ENCODE assay signal across 28 cellular contexts in genomic region chr6:120924214-120924613, GRCh38.
"Had no signal": no experiment of that assay in that cellular context is flagged by ENCODE, and none has a peak within 500 bp of the region (broad histone marks: within the 10 kb centered on the region; RNA-seq: fewer than 3 reads in every experiment).

No MANE protein-coding gene starts in this region.

- H3K27me3 Mint-ChIP-seq: stimulated activated memory B cell treated with anti-CD40 and anti-IgM and Interleukin-4, amounts not matched to agents 10 μg/mL and 1 μg/mL and 100 μg/mL, for 72 hours; stimulated activated naive CD8-positive, alpha-beta T cell treated with anti-CD3 and anti-CD28 coated beads, Interleukin-15, amount 100 ng/mL, for 72 hours; stimulated activated naive CD8-positive, alpha-beta T cell treated with anti-CD3 and anti-CD28 coated beads, Interleukin-15, Interleukin-2, amounts not matched to agents 100 ng/mL and 50 ng/mL, for 24 hours had no signal

- H3K9me3 ChIP-seq: stomach, suprapubic skin, testis, thoracic aorta, thyroid gland, tibial artery, tibial nerve, transverse colon, upper lobe of left lung, upper lobe of right lung, uterus, vagina had no signal

- H3K27ac Mint-ChIP-seq: stimulated activated effector memory CD8-positive, alpha-beta T cell treated with anti-CD3 and anti-CD28 coated beads, Interleukin-12 subunit alpha, Interleukin-12 subunit beta, amount 100 ng/mL, for 72 hours; stimulated activated memory B cell treated with anti-CD40 and anti-IgM and Interleukin-4, amounts not matched to agents 10 μg/mL and 1 μg/mL and 100 μg/mL, for 72 hours; stimulated activated naive B cell treated with anti-CD40 and anti-IgM and Interleukin-4, amounts not matched to agents 10 μg/mL and 1 μg/mL and 100 μg/mL, for 72 hours; stimulated activated naive CD8-positive, alpha-beta T cell treated with anti-CD3 and anti-CD28 coated beads, Interleukin-15, amount 100 ng/mL, for 72 hours; stimulated activated naive CD8-positive, alpha-beta T cell treated with anti-CD3 and anti-CD28 coated beads, Interleukin-15, Interleukin-2, amounts not matched to agents 100 ng/mL and 50 ng/mL, for 24 hours; type B pancreatic cell had no signal

- H3K36me3 ChIP-seq: stomach, suprapubic skin, thoracic aorta, thyroid gland, tibial artery, tibial nerve, transverse colon, upper lobe of left lung, upper lobe of right lung, uterus, vagina had no signal

- H3K36me3 Mint-ChIP-seq: stimulated activated effector memory CD8-positive, alpha-beta T cell treated with anti-CD3 and anti-CD28 coated beads, Interleukin-12 subunit alpha, Interleukin-12 subunit beta, amount 100 ng/mL, for 72 hours; stimulated activated memory B cell treated with anti-CD40 and anti-IgM and Interleukin-4, amounts not matched to agents 10 μg/mL and 1 μg/mL and 100 μg/mL, for 72 hours; stimulated activated naive B cell treated with anti-CD40 and anti-IgM and Interleukin-4, amounts not matched to agents 10 μg/mL and 1 μg/mL and 100 μg/mL, for 72 hours; type B pancreatic cell had no signal

- H3K4me3 ChIP-seq: stomach, suprapubic skin, testis, thoracic aorta, thyroid gland, tibial artery, tibial nerve, transverse colon, upper lobe of left lung, upper lobe of right lung, uterus, vagina had no signal

- H3K27ac ChIP-seq: stomach, suprapubic skin, testis, thoracic aorta, thyroid gland, tibial artery, tibial nerve, transverse colon, upper lobe of left lung, upper lobe of right lung, uterus, vagina had no signal

- H3K4me1 ChIP-seq: stomach, suprapubic skin, testis, thyroid gland, tibial artery, tibial nerve, transverse colon, upper lobe of left lung, upper lobe of right lung, uterus, vagina had no signal

- H3K9me3 Mint-ChIP-seq: stimulated activated naive CD8-positive, alpha-beta T cell treated with anti-CD3 and anti-CD28 coated beads, Interleukin-15, Interleukin-2, amounts not matched to agents 100 ng/mL and 50 ng/mL, for 24 hours had no signal

- H3K4me1 Mint-ChIP-seq: stimulated activated effector memory CD8-positive, alpha-beta T cell treated with anti-CD3 and anti-CD28 coated beads, Interleukin-12 subunit alpha, Interleukin-12 subunit beta, amount 100 ng/mL, for 72 hours; stimulated activated memory B cell treated with anti-CD40 and anti-IgM and Interleukin-4, amounts not matched to agents 10 μg/mL and 1 μg/mL and 100 μg/mL, for 72 hours; stimulated activated naive B cell treated with anti-CD40 and anti-IgM and Interleukin-4, amounts not matched to agents 10 μg/mL and 1 μg/mL and 100 μg/mL, for 72 hours; stimulated activated naive CD8-positive, alpha-beta T cell treated with anti-CD3 and anti-CD28 coated beads, Interleukin-15, amount 100 ng/mL, for 72 hours had no signal

- DNase-seq: stimulated activated CD4-positive, alpha-beta T cell treated with anti-CD3 and anti-CD28 coated beads, Interleukin-2, amount 100 ng/mL, for 48 hours; stimulated activated CD4-positive, alpha-beta T cell treated with anti-CD3 and anti-CD28 coated beads, Interleukin-4, amount 100 ng/mL, for 1 hour; stimulated activated CD4-positive, alpha-beta T cell treated with anti-CD3 and anti-CD28 coated beads, Interleukin-4, amount 100 ng/mL, for 24 hours; stimulated activated CD4-positive, alpha-beta T cell treated with anti-CD3 and anti-CD28 coated beads, Interleukin-4, amount 100 ng/mL, for 4 hours; stimulated activated CD8-positive, alpha-beta memory T cell treated with anti-CD3 and anti-CD28 coated beads, Interleukin-4, amount 100 ng/mL, for 48 hours; stimulated activated naive B cell treated with anti-CD40 and anti-IgM and Interleukin-4, amounts not matched to agents 10 μg/mL and 1 μg/mL and 100 μg/mL, for 72 hours; stimulated activated naive CD4-positive, alpha-beta T cell; stimulated activated naive CD4-positive, alpha-beta T cell treated with Interleukin-2 at 50 U/mL for 16 hours; stimulated activated naive CD8-positive, alpha-beta T cell treated with anti-CD3 and anti-CD28 coated beads, Interleukin-15, amount 100 ng/mL, for 72 hours; stimulated activated naive CD8-positive, alpha-beta T cell treated with anti-CD3 and anti-CD28 coated beads, Interleukin-15, Interleukin-2, amounts not matched to agents 100 U/mL and 50 U/mL, for 24 hours; stomach; substantia nigra; testis; thyroid gland; tibial artery; transverse colon; trophoblast cell; upper lobe of left lung; upper lobe of right lung; uterus had no signal

- H3K4me3 Mint-ChIP-seq: stimulated activated effector memory CD8-positive, alpha-beta T cell treated with anti-CD3 and anti-CD28 coated beads, Interleukin-12 subunit alpha, Interleukin-12 subunit beta, amount 100 ng/mL, for 72 hours; stimulated activated memory B cell treated with anti-CD40 and anti-IgM and Interleukin-4, amounts not matched to agents 10 μg/mL and 1 μg/mL and 100 μg/mL, for 72 hours; stimulated activated naive B cell treated with anti-CD40 and anti-IgM and Interleukin-4, amounts not matched to agents 10 μg/mL and 1 μg/mL and 100 μg/mL, for 72 hours; stimulated activated naive CD8-positive, alpha-beta T cell treated with anti-CD3 and anti-CD28 coated beads, Interleukin-15, amount 100 ng/mL, for 72 hours; stimulated activated naive CD8-positive, alpha-beta T cell treated with anti-CD3 and anti-CD28 coated beads, Interleukin-15, Interleukin-2, amounts not matched to agents 100 ng/mL and 50 ng/mL, for 24 hours; type B pancreatic cell had no signal

- ATAC-seq: stimulated activated effector memory CD8-positive, alpha-beta T cell treated with anti-CD3 and anti-CD28 coated beads, Interleukin-12 subunit alpha, Interleukin-12 subunit beta, amount 100 ng/mL, for 72 hours; stimulated activated memory B cell treated with anti-CD40 and anti-IgM and Interleukin-4, amounts not matched to agents 10 μg/mL and 1 μg/mL and 100 μg/mL, for 72 hours; stimulated activated naive B cell treated with anti-CD40 and anti-IgM and Interleukin-4, amounts not matched to agents 10 μg/mL and 1 μg/mL and 100 μg/mL, for 72 hours; stimulated activated naive CD8-positive, alpha-beta T cell treated with anti-CD3 and anti-CD28 coated beads, Interleukin-15, amount 100 ng/mL, for 72 hours; stimulated activated naive CD8-positive, alpha-beta T cell treated with anti-CD3 and anti-CD28 coated beads, Interleukin-15, Interleukin-2, amounts not matched to agents 100 U/mL and 50 U/mL, for 24 hours; upper lobe of right lung had no signal

- H3K27me3 ChIP-seq: stomach, suprapubic skin, testis, thyroid gland, tibial artery, tibial nerve, transverse colon, upper lobe of left lung, upper lobe of right lung, uterus, vagina had no signal
